Comparison of ENCODE assay signal across 11 cellular contexts in the genomic region with DNA sequence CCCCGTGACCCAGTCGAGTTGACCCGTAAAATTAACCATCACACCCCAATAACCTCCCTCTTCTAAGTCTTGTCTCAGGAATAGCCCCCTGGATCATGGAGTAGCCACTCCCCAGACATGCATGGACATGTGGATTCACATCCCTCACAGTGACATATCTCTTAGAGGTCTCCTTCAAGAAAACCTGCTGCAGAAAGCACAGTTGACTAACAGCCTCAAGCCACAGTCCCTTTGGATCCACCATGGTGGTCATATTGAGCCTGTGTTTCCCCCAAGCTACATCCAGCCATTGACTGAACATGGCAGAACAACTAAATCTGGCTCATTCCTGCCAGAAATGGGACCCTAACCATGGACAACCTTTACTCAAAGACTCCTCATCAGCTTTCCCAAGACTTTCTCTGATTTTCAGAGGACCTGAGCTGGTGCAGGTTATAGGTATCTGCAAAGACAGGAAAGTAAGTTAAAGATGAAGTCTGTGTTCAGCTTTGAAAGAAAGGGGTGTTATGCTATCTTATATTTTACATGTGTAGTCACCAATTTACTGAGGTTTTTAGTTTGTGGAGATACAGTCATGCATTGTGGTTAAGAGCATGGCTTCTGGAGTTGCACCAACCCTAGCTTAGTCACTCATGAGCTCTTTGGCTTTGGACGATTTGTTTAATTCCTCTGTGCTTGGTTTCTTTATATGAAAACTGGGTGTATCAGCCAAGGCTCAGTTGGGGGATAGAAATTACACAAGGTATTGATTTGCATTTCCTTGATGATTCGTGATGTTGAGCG.
DNase-seq lines count a peak whose midpoint lies in the region; ATAC-seq and TF ChIP-seq lines count a peak whose summit lies in the region.
"Had no signal": no experiment of that assay in that cellular context is flagged by ENCODE, and none has a peak within 500 bp of the region (broad histone marks: within the 10 kb centered on the region; RNA-seq: fewer than 3 reads in every experiment).

No MANE protein-coding gene starts in this region.

- in situ Hi-C loops in astrocyte of the spinal cord (cut with HindIII; ENCODE audit: low sequenced_read_pairs): no loop called here

- H3K9me3 ChIP-seq in MG63: peaks cover 3% of the 10 kb centered on the region; the same call in 1 of the 2 replicates
- H3K9me3 ChIP-seq in lung (ENCODE audit: control insufficient read depth in 2 of 2, insufficient read depth in 1 of 2, low read length in 1 of 2): no peaks in the 10 kb centered on the region
- no peaks in the 10 kb centered on the region for H3K9me3 ChIP-seq in thyroid gland
- H3K9me3 ChIP-seq: Caco-2 had no signal

- no peaks in the 10 kb centered on the region; the same call in 1 of the 2 replicates for H3K27me3 ChIP-seq in BJ (ENCODE audit: control insufficient read depth, insufficient read depth, low read length)
- no peaks in the 10 kb centered on the region for H3K27me3 ChIP-seq in MG63
- no peaks in the 10 kb centered on the region for H3K27me3 ChIP-seq in lung (ENCODE audit: control insufficient read depth, insufficient read depth)
- no peaks in the 10 kb centered on the region for H3K27me3 ChIP-seq in thyroid gland

- H3K36me3 ChIP-seq in BJ (ENCODE audit: control insufficient read depth, insufficient read depth, low read length): no peaks in the 10 kb centered on the region
- H3K36me3 ChIP-seq in MG63: no peaks in the 10 kb centered on the region
- no peaks in the 10 kb centered on the region for H3K36me3 ChIP-seq in lung (ENCODE audit: control insufficient read depth in 2 of 2, insufficient read depth in 2 of 2, low read length in 2 of 2)
- no peaks in the 10 kb centered on the region for H3K36me3 ChIP-seq in thyroid gland
- H3K36me3 ChIP-seq: heart right ventricle had no signal

- peak; percentile 28 for ATAC-seq in lung (ENCODE audit: insufficient read depth, low FRiP score)
- ATAC-seq: heart right ventricle had no signal

- peaks cover 0 to 2% of the 10 kb centered on the region in 2 donors for H3K4me1 ChIP-seq in lung (ENCODE audit: control insufficient read depth in 2 of 2, insufficient read depth in 2 of 2, low read length in 2 of 2)
- no peaks in the 10 kb centered on the region for H3K4me1 ChIP-seq in thyroid gland
- H3K4me1 ChIP-seq: Caco-2 had no signal

- no peak for TF ChIP-seq POLR2A in thyroid gland (IDR thresholded peaks at IDR 0.05)

- intact Hi-C loops in thyroid gland (cut with DNase I): no loop called here

- DNase-seq in BJ (ENCODE audit: low read depth): peak; percentile 38
- peak; percentile 73 for DNase-seq in MG63
- DNase-seq in astrocyte of the spinal cord (ENCODE audit: low read depth, low spot score): peak; percentile 94
- DNase-seq in lung (ENCODE audit: low spot score): no peak
- no peak for DNase-seq in dermis blood vessel endothelial cell
- DNase-seq in NCI-H510A (lab: John Stamatoyannopoulos, UW): no peak
- DNase-seq in cortex of kidney (lab: John Stamatoyannopoulos, UW): no peak
- no peak for DNase-seq in thyroid gland
- DNase-seq: activated CD8-positive, alpha-beta memory T cell treated with anti-CD3 and anti-CD28 coated beads, Interleukin-2, amount 50 U/mL, for 4 hours; Caco-2; heart right ventricle had no signal

- CTCF ChIA-PET in BJ (lab: Yijun Ruan, JAX): interaction anchor here (0.7 to 1.4 kb wide), 2 partner anchors 100 to 103 kb away, joined by 3 read pairs; no protein-coding TSS in a partner anchor

- POLR2A ChIA-PET in BJ (lab: Charles Lee): no interaction called here

- H3K4me3 ChIP-seq in BJ (ENCODE audit: low read depth, low read length): no peak overlapping the region
- no peak overlapping the region for H3K4me3 ChIP-seq in MG63
- H3K4me3 ChIP-seq in astrocyte of the spinal cord (ENCODE audit: low read depth, low read length): no peak overlapping the region
- no peak overlapping the region for H3K4me3 ChIP-seq in lung
- H3K4me3 ChIP-seq in thyroid gland (replicated peaks in 1 of 3): no peak overlapping the region
- H3K4me3 ChIP-seq: heart right ventricle had no signal

- TF ChIP-seq CTCF in BJ (IDR thresholded peaks at IDR 0.05; ENCODE audit: insufficient read depth, low read depth, low read length): no peak
- TF ChIP-seq CTCF in astrocyte of the spinal cord (IDR thresholded peaks at IDR 0.05; ENCODE audit: low read depth, low read length): no peak
- no peak for TF ChIP-seq CTCF in lung (IDR thresholded peaks at IDR 0.05; ENCODE audit: control extremely low read depth, extremely low read depth)
- no peak for TF ChIP-seq CTCF in thyroid gland (IDR thresholded peaks at IDR 0.05)

- H3K27ac ChIP-seq in lung (ENCODE audit: low read depth in 1 of 2, low read length in 1 of 2) (no peak overlapping the region), thyroid gland (no peak overlapping the region)
- H3K27ac ChIP-seq: heart right ventricle had no signal

- 81 to 82% methylated on average over 6 of the region's 6 CpGs for WGBS in lung, 2 donors
- WGBS in thyroid gland, 2 donors: 90 to 92% methylated on average over 6 of the region's 6 CpGs

Comparison
In these comparisons a context has a peak if more than half of its experiments do, and no peak if none do; other contexts are left out.
1. DNase-seq: peak in BJ (single experiment), MG63 (single experiment) and astrocyte of the spinal cord (single experiment); none in lung (single experiment), dermis blood vessel endothelial cell (single experiment), NCI-H510A (single experiment), cortex of kidney (single experiment) and thyroid gland (0 of 2).